25 cellular contexts compared by ENCODE assay signal in genomic region chr4:103168993-103169392, GRCh38. TPM values are rescaled to one million over a fixed set of nuclear protein-coding genes. Genes with fewer than 3 reads are reported as not detected.
DNase-seq lines count a peak whose midpoint lies in the region; ATAC-seq, FAIRE-seq and TF ChIP-seq lines count a peak whose summit lies in the region.
"Had no signal": no experiment of that assay in that cellular context is flagged by ENCODE, and none has a peak within 500 bp of the region (broad histone marks: within the 10 kb centered on the region; RNA-seq: fewer than 3 reads in every experiment).

No MANE protein-coding gene starts in this region.

- H3K9me3 ChIP-seq in HepG2 (ENCODE audit: low read length), result no peaks in the 10 kb centered on the region
- H3K9me3 ChIP-seq in right lobe of liver, result no peaks in the 10 kb centered on the region
- peaks cover 8% of the 10 kb centered on the region; the same call in 2 of the 3 replicates for H3K9me3 ChIP-seq in GM12878 (replicated peaks; ENCODE audit: control insufficient read depth, insufficient read depth, low read length)
- H3K9me3 ChIP-seq: BE2C had no signal

- H3K27ac ChIP-seq in HepG2 (ENCODE audit: extremely low read length, insufficient read depth, low read length), result no peak overlapping the region
- H3K27ac ChIP-seq in right lobe of liver, result no peak overlapping the region
- no peak overlapping the region for H3K27ac ChIP-seq in GM12878 (ENCODE audit: control insufficient read depth, insufficient read depth)
- no peak overlapping the region for H3K27ac ChIP-seq in foreskin keratinocyte
- H3K27ac ChIP-seq: BLaER1 had no signal

- POLR2A ChIA-PET in HepG2 (lab: Yijun Ruan, JAX), result no interaction called here
- POLR2A ChIA-PET in GM12878 (lab: Charles Lee), result interaction anchor here (0.7 kb wide), 1 partner anchor 497 kb away, joined by 4 read pairs; no protein-coding TSS in a partner anchor

- 100% methylated on average over 1 of the region's 1 CpG for WGBS in HepG2 (ENCODE audit: low lambda C conversion rate)
- WGBS in right lobe of liver (ENCODE audit: insufficient coverage, low coverage, low lambda C conversion rate, missing lambda C conversion rate), result 90% methylated on average over 1 of the region's 1 CpG
- WGBS in GM12878 (ENCODE audit: insufficient coverage, insufficient replicate concordance, low lambda C conversion rate, missing lambda C conversion rate), result 96% methylated on average over 1 of the region's 1 CpG

- TF ChIP-seq EP300 in HepG2 (IDR thresholded peaks at IDR 0.05; ENCODE audit: low read depth in 2 of 2, low read length in 2 of 2), result no peak
- TF ChIP-seq EP300 in HepG2 (CRISPR knock-in tag; IDR thresholded peaks at IDR 0.05; ENCODE audit: borderline replicate concordance), result no peak
- no peak for TF ChIP-seq EP300 in GM12878 (IDR thresholded peaks at IDR 0.05; ENCODE audit: borderline replicate concordance in 1 of 2, control insufficient read depth in 1 of 2, low read depth in 2 of 2, low read length in 2 of 2)

- TF ChIP-seq RAD21 in HepG2 (CRISPR knock-in tag; IDR thresholded peaks at IDR 0.05) (no peak), GM12878 (IDR thresholded peaks at IDR 0.05; ENCODE audit: insufficient read depth, low read depth, low read length) (no peak)

- intact Hi-C loops in HepG2 (cut with micrococcal nuclease; ENCODE audit: unreplicated experiment) (no loop called here), right lobe of liver (cut with DNase I) (no loop called here), GM12878 (cut with micrococcal nuclease; ENCODE audit: unreplicated experiment) (no loop called here)

- H3K27me3 Mint-ChIP-seq in HFFc6 (ENCODE audit: insufficient read depth), result no peaks in the 10 kb centered on the region
- H3K27me3 Mint-ChIP-seq: CD4-positive, alpha-beta memory T cell; CD4-positive, CD25-positive, alpha-beta regulatory T cell; CD8-positive, alpha-beta memory T cell had no signal

- TF ChIP-seq CTCF in HepG2 (CRISPR knock-in tag; IDR thresholded peaks at IDR 0.05) (no peak), right lobe of liver (IDR thresholded peaks at IDR 0.05) (no peak), HFFc6 (IDR thresholded peaks at IDR 0.05) (no peak), GM12878 (IDR thresholded peaks at IDR 0.05 in 2 of 3, conservative IDR thresholded peaks at IDR 0.05 in 1 of 3; ENCODE audit: control insufficient read depth in 2 of 3, extremely low read depth in 1 of 3, insufficient read depth in 1 of 3, low read depth in 3 of 3, low read length in 3 of 3) (no peak), choroid plexus epithelial cell (conservative IDR thresholded peaks at IDR 0.05; ENCODE audit: low read depth, low read length) (no peak), foreskin keratinocyte (conservative IDR thresholded peaks at IDR 0.05) (no peak)

- peaks cover 26% of the 10 kb centered on the region for H3K4me1 Mint-ChIP-seq in HFFc6 (ENCODE audit: low read depth)

- H4K20me1 ChIP-seq in HepG2 (ENCODE audit: insufficient read depth, low read length) (no peaks in the 10 kb centered on the region), GM12878 (ENCODE audit: control insufficient read depth, insufficient read depth) (no peaks in the 10 kb centered on the region)

- in situ Hi-C loops in HepG2 (cut with HindIII; ENCODE audit: extremely low pct_ligation_motif_present, low pct_unique_long_range_greater_than_20kb), result no loop called here
- in situ Hi-C loops in GM12878 (cut with MboI), result no loop called here

- H3K4me3 Mint-ChIP-seq in HFFc6, result no peak overlapping the region
- H3K4me3 Mint-ChIP-seq: CD14-positive monocyte; CD4-positive, alpha-beta memory T cell; CD4-positive, CD25-positive, alpha-beta regulatory T cell; CD8-positive, alpha-beta memory T cell had no signal

- BruUV-seq in HepG2 (replicated peaks; lab: Mats Ljungman, UMichigan) (no TSS peak), GM12878 (replicated peaks; lab: Mats Ljungman, UMichigan) (no TSS peak)

- CTCF ChIA-PET in HepG2 (lab: Yijun Ruan, JAX; ENCODE audit: low intra/inter-chr PET ratio, low total read pairs), result no interaction called here
- CTCF ChIA-PET in GM12878 (lab: Yijun Ruan, JAX), result interaction anchor here (1.2 to 1.7 kb wide), 2 partner anchors 10 to 11 kb away, joined by 3 to 4 read pairs; no protein-coding TSS in a partner anchor

- H3K4me2 ChIP-seq in HepG2 (ENCODE audit: low read depth, low read length), result no peak overlapping the region
- no peak overlapping the region for H3K4me2 ChIP-seq in GM12878 (ENCODE audit: control insufficient read depth, insufficient read depth)
- H3K4me2 ChIP-seq: BLaER1 had no signal

- no peak overlapping the region for H2AFZ ChIP-seq in HepG2 (ENCODE audit: low read length)
- H2AFZ ChIP-seq in GM12878 (ENCODE audit: control insufficient read depth, low read depth, low read length), result no peak overlapping the region

- peaks cover 0 to 24% of the 10 kb centered on the region in 2 experiments; a peak in 4 of 5 replicates for H3K36me3 ChIP-seq in HepG2 (replicated peaks in 1 of 2; ENCODE audit: control insufficient read depth in 1 of 2, insufficient read depth in 2 of 2, low read length in 2 of 2)
- no peaks in the 10 kb centered on the region for H3K36me3 ChIP-seq in right lobe of liver
- H3K36me3 ChIP-seq in GM12878 (ENCODE audit: control insufficient read depth in 2 of 2, insufficient read depth in 2 of 2, low read length in 1 of 2), result peaks cover 11 to 14% of the 10 kb centered on the region in 2 experiments

- DNase-seq in HepG2 (ENCODE audit: low spot score), result no peak
- no peak for DNase-seq in right lobe of liver
- DNase-seq in HFFc6, result peak; percentile 1
- no peak for DNase-seq in GM12878 (ENCODE audit: low read depth, low spot score)
- peak; percentile 4 for DNase-seq in choroid plexus epithelial cell (ENCODE audit: low read depth)
- no peak for DNase-seq in foreskin keratinocyte
- DNase-seq in NCI-H1105 treated with DMSO at 0.1 percent for 48 hours (lab: John Stamatoyannopoulos, UW), result no peak
- DNase-seq: 8988T; ACHN; BE2C; C1 segment of cervical spinal cord; Calu3; CD4-positive, alpha-beta memory T cell; CD4-positive, CD25-positive, alpha-beta regulatory T cell; CD8-positive, alpha-beta memory T cell; COR-L47; DMS79 treated with DMSO at 0.1 percent for 48 hours; GF-D8 had no signal

- H3K4me1 ChIP-seq in HepG2 (ENCODE audit: insufficient read depth, low read length) (no peaks in the 10 kb centered on the region), right lobe of liver (no peaks in the 10 kb centered on the region), GM12878 (ENCODE audit: control insufficient read depth, insufficient read depth, low read length) (no peaks in the 10 kb centered on the region), foreskin keratinocyte (no peaks in the 10 kb centered on the region)
- H3K4me1 ChIP-seq: BE2C, BLaER1 had no signal

- H3K9ac ChIP-seq in HepG2 (ENCODE audit: insufficient read depth, low read depth, low read length) (no peak overlapping the region), GM12878 (ENCODE audit: control insufficient read depth, insufficient read depth, low read length) (no peak overlapping the region)
- H3K9ac ChIP-seq: BLaER1 had no signal

- no peak for FAIRE-seq in HepG2 (lab: Jason Lieb, UNC)
- FAIRE-seq in GM12878 (lab: Jason Lieb, UNC), result no peak
- FAIRE-seq: A204.1, D721Med, G401.6, GM18507 had no signal

- peaks cover 15% of the 10 kb centered on the region for H3K9me3 Mint-ChIP-seq in HFFc6

- no peak for TF ChIP-seq POLR2A in HepG2 (IDR thresholded peaks at IDR 0.05; ENCODE audit: insufficient read depth in 1 of 2, low read depth in 2 of 2, low read length in 2 of 2)
- TF ChIP-seq POLR2A in right lobe of liver (IDR thresholded peaks at IDR 0.05), result no peak
- no peak for TF ChIP-seq POLR2A in GM12878 (IDR thresholded peaks at IDR 0.05; ENCODE audit: low read depth, low read length)

- RAD21 ChIA-PET in GM12878 (lab: Charles Lee; ENCODE audit: unreplicated experiment), result no interaction called here

- H3K79me2 ChIP-seq in HepG2 (ENCODE audit: insufficient read depth, low read length) (no peaks in the 10 kb centered on the region), GM12878 (ENCODE audit: control insufficient read depth, insufficient read depth, low read length) (no peaks in the 10 kb centered on the region)

- H3K27me3 ChIP-seq in HepG2 (ENCODE audit: control insufficient read depth in 1 of 2, insufficient read depth in 2 of 2, low read length in 2 of 2) (no peaks in the 10 kb centered on the region), right lobe of liver (no peaks in the 10 kb centered on the region), GM12878 (replicated peaks in 1 of 2; ENCODE audit: control insufficient read depth in 2 of 2, insufficient read depth in 2 of 2, low read length in 1 of 2) (no peaks in the 10 kb centered on the region), foreskin keratinocyte (no peaks in the 10 kb centered on the region)
- H3K27me3 ChIP-seq: BE2C, BLaER1 had no signal

- H3K27ac Mint-ChIP-seq in HFFc6, result no peak overlapping the region

- no peak overlapping the region for H3K4me3 ChIP-seq in HepG2 (replicated peaks in 1 of 3; ENCODE audit: insufficient read depth in 1 of 3, low read depth in 2 of 3, low read length in 3 of 3)
- H3K4me3 ChIP-seq in right lobe of liver, result no peak overlapping the region
- no peak overlapping the region for H3K4me3 ChIP-seq in GM12878
- H3K4me3 ChIP-seq in choroid plexus epithelial cell (ENCODE audit: low read depth, low read length), result no peak overlapping the region
- H3K4me3 ChIP-seq: BLaER1 had no signal

- peaks cover 52% of the 10 kb centered on the region for H3K36me3 Mint-ChIP-seq in HFFc6 (ENCODE audit: low read depth)

- ATAC-seq in HepG2, result no peak
- no peak for ATAC-seq in right lobe of liver
- ATAC-seq in GM12878, result no peak
- no peak for ATAC-seq in foreskin keratinocyte
- ATAC-seq in HG02840 (IDR thresholded peaks at IDR 0.05; ENCODE audit: low FRiP score, unreplicated experiment), result no peak

- SMC1A ChIA-PET in GM12878 (lab: Charles Lee; ENCODE audit: uncharacterized antibody, unreplicated experiment), result interaction anchor here (0.6 kb wide), 1 partner anchor 230 kb away, joined by 3 read pairs; no protein-coding TSS in a partner anchor

RNA-seq across cellular contexts. Expression of gene CENPE, which starts 29.1 kb away (rescaled TPM):
- total RNA-seq in HepG2 (2016; rRNA removed; fragmentation: Illumina TruSeq; extraction: Trizol) (19.8 and 38.0 TPM in 2 replicates), right lobe of liver (1 to 10 TPM in 2 of 6 experiments, under 1 TPM in 3, not detected in 1; 0.63 to 1.7 (median 0.93) TPM), GM12878 (2014; rRNA removed) (20.1 and 29.3 TPM in 2 replicates), GM12878 (2014; rRNA removed; fragmentation: Illumina TruSeq; extraction: Trizol) (53.6 and 53.7 TPM in 2 replicates), GM12878 (2021) (35.6 and 42.6 TPM in 2 replicates), foreskin keratinocyte (23.6 and 31.1 TPM in 2 replicates)
- 1.2 and 1.5 TPM in 2 replicates for total RNA-seq in HepG2 (2016; cell fraction: cytosol; rRNA removed; fragmentation: Illumina TruSeq; extraction: Trizol; ENCODE audit: low read depth)
- total RNA-seq in HepG2 (2016; cell fraction: insoluble cytoplasmic fraction; rRNA removed; fragmentation: Illumina TruSeq; extraction: Trizol), result 17.1 and 31.3 TPM in 2 replicates
- 3.9 and 4.1 TPM in 2 replicates for total RNA-seq in HepG2 (2016; cell fraction: membrane; rRNA removed; fragmentation: Illumina TruSeq; extraction: Trizol)
- 39.1 and 41.0 TPM in 2 replicates for total RNA-seq in HepG2 (2016; cell fraction: nucleus; rRNA removed; fragmentation: Illumina TruSeq; extraction: Trizol)
- polyA plus RNA-seq in HepG2 (2011; rRNA removed) (1.1 and 2.1 TPM in 2 replicates), GM12878 (2011; rRNA removed) (17.1 and 40.9 TPM in 2 replicates), GM12878 (2014; fragmentation: Illumina TruSeq; extraction: Trizol) (30.3 and 49.6 TPM in 2 replicates), GM12878 (2014; fragmentation: Nextera tagmentation; extraction: Ambion mirVana) (10 to 100 TPM; 10.2 to 17.5 TPM), GM12878 (2014; rRNA removed) (10.8 and 16.9 TPM in 2 replicates), GM12878 (2016; fragmentation: Nextera tagmentation; extraction: Ambion mirVana) (10 to 100 TPM; 40.6 to 41.4 TPM), foreskin keratinocyte (3.5 and 5.4 TPM in 2 replicates)
- polyA plus RNA-seq in HepG2 (2011; cell fraction: cytosol; rRNA removed), result 0.63 and 0.66 TPM in 2 replicates
- polyA plus RNA-seq in HepG2 (2011; cell fraction: nucleus; rRNA removed), result 1.4 and 2.0 TPM in 2 replicates
- polyA plus RNA-seq in HepG2 (2012), result 1.9 and 5.7 TPM in 2 replicates
- polyA plus RNA-seq in HepG2 (2016; cell fraction: cytosol; fragmentation: Illumina TruSeq; extraction: Trizol; ENCODE audit: low read depth), result 0.17 and 0.21 TPM in 2 replicates
- polyA plus RNA-seq in HepG2 (2016; cell fraction: insoluble cytoplasmic fraction; fragmentation: Illumina TruSeq; extraction: Trizol; ENCODE audit: low read depth), result 13.6 and 16.1 TPM in 2 replicates
- 0.65 and 0.90 TPM in 2 replicates for polyA plus RNA-seq in HepG2 (2016; cell fraction: membrane; fragmentation: Illumina TruSeq; extraction: Trizol; ENCODE audit: low read depth)
- 23.5 and 24.3 TPM in 2 replicates for polyA plus RNA-seq in HepG2 (2016; cell fraction: nucleus; fragmentation: Illumina TruSeq; extraction: Trizol; ENCODE audit: insufficient read depth, low read depth)
- polyA minus RNA-seq in HepG2 (2011; rRNA and poly(A)+ RNA removed; ENCODE audit: low replicate concordance), result 3.1 and 4.2 TPM in 2 replicates
- polyA minus RNA-seq in HepG2 (2011; cell fraction: cytosol; rRNA and poly(A)+ RNA removed), result 2.8 and 4.2 TPM in 2 replicates
- polyA minus RNA-seq in HepG2 (2011; cell fraction: nucleus; rRNA and poly(A)+ RNA removed), result 20.9 and 24.8 TPM in 2 replicates
- total RNA-seq in HFFc6 (2021; fragmentation: NEBNext Ultra II Directional; extraction: Animal tissue kit (Norgen Biotek cat#: 25700)), result 10 to 100 TPM; 11.3 to 36.5 (median 28.8) TPM
- 73.9 and 74.1 TPM in 2 replicates for total RNA-seq in GM12878 (2013; cell fraction: nucleolus; rRNA removed)
- 10.8 TPM for polyA plus RNA-seq in GM12878 (2011; ENCODE audit: low read depth)
- 2.5 and 3.2 TPM in 2 replicates for polyA plus RNA-seq in GM12878 (2011; cell fraction: cytosol; rRNA removed)
- 24.7 and 28.0 TPM in 2 replicates for polyA plus RNA-seq in GM12878 (2011; cell fraction: nucleus; rRNA removed)
- polyA plus RNA-seq in GM12878 (2012), result 7.8 and 11.3 TPM in 2 replicates
- polyA minus RNA-seq in GM12878 (2011; rRNA and poly(A)+ RNA removed), result 26.8 and 29.6 TPM in 2 replicates
- polyA minus RNA-seq in GM12878 (2011; cell fraction: cytosol; rRNA and poly(A)+ RNA removed), result 7.1 and 7.5 TPM in 2 replicates
- polyA minus RNA-seq in GM12878 (2011; cell fraction: nucleus; rRNA and poly(A)+ RNA removed), result 29.7 and 38.2 TPM in 2 replicates

Comparison
In these comparisons a context has a peak if more than half of its experiments do, and no peak if none do; other contexts are left out.
1. DNase-seq: peak in HFFc6 (single experiment) and choroid plexus epithelial cell (single experiment); none in HepG2 (single experiment), right lobe of liver (0 of 3), GM12878 (single experiment), foreskin keratinocyte (0 of 2) and NCI-H1105 treated with DMSO at 0.1 percent for 48 hours (single experiment).
2. Of the 75 proteins assayed by ChIP-seq in both HepG2 and GM12878: peak only in HepG2: none; only in GM12878: ATF7 and CBX5; in both: none; in neither: 73.